Comparison of ENCODE assay signal across 9 cellular contexts in genomic region chr12:110284597-110284996, GRCh38. TPM values are rescaled to one million over a fixed set of nuclear protein-coding genes. Genes with fewer than 3 reads are reported as not detected.
DNase-seq lines count a peak whose midpoint lies in the region; ATAC-seq, FAIRE-seq and TF ChIP-seq lines count a peak whose summit lies in the region.
"Had no signal": no experiment of that assay in that cellular context is flagged by ENCODE, and none has a peak within 500 bp of the region (broad histone marks: within the 10 kb centered on the region; RNA-seq: fewer than 3 reads in every experiment).

No MANE protein-coding gene starts in this region.

- peak overlapping the region; percentile 75 to 88 for H3K4me3 Mint-ChIP-seq in activated T-cell treated with anti-CD3 and anti-CD28 coated beads, Interleukin-2, amount 50 U/mL, for 72 hours
- H3K4me3 Mint-ChIP-seq in activated CD4-positive, alpha-beta memory T cell treated with anti-CD3 and anti-CD28 coated beads, Interleukin-2, amount 10 ng/mL, durations not matched to agents 7 days and 5 days: peak overlapping the region; percentile 82

- no peak for ATAC-seq in activated T-cell treated with anti-CD3 and anti-CD28 coated beads, Interleukin-2, amount 50 U/mL, for 72 hours (replicated peaks in 1 of 2)
- ATAC-seq in gastroesophageal sphincter: no peak
- ATAC-seq in GM18868 (IDR thresholded peaks at IDR 0.05; ENCODE audit: unreplicated experiment): no peak

- CTCF ChIA-PET in activated CD4-positive, alpha-beta memory T cell treated with anti-CD3 and anti-CD28 coated beads, Interleukin-2, amount 10 ng/mL, durations not matched to agents 7 days and 5 days (lab: Charles Lee): interaction anchor here (0.6 to 1.7 kb wide), 3 partner anchors 10 to 291 kb away, joined by 3 to 4 read pairs (median 3); no protein-coding TSS in a partner anchor

- peaks cover 0 to 14% of the 10 kb centered on the region in 2 donors for H3K36me3 ChIP-seq in gastroesophageal sphincter
- H3K36me3 ChIP-seq in suprapubic skin: peaks cover 15% of the 10 kb centered on the region

- peak overlapping the region; percentile 11 to 91 for H3K4me3 ChIP-seq in gastroesophageal sphincter
- H3K4me3 ChIP-seq in suprapubic skin: peak overlapping the region; percentile 86

- TF ChIP-seq EP300 in gastroesophageal sphincter (IDR thresholded peaks at IDR 0.05) (no peak), suprapubic skin (IDR thresholded peaks at IDR 0.05) (no peak)

- H3K27ac ChIP-seq in gastroesophageal sphincter (peak overlapping the region in 2 of 4 donors; percentile 100), suprapubic skin (no peak overlapping the region)

- H3K27me3 Mint-ChIP-seq in activated T-cell treated with anti-CD3 and anti-CD28 coated beads, Interleukin-2, amount 50 U/mL, for 72 hours (ENCODE audit: low read depth): peaks cover 6% of the 10 kb centered on the region
- H3K27me3 Mint-ChIP-seq in activated CD4-positive, alpha-beta memory T cell treated with anti-CD3 and anti-CD28 coated beads, Interleukin-2, amount 10 ng/mL, durations not matched to agents 7 days and 5 days: peaks cover 5% of the 10 kb centered on the region

- FAIRE-seq in GM12891 (lab: Jason Lieb, UNC): no peak
- FAIRE-seq: TTC549 had no signal

- TF ChIP-seq CTCF in gastroesophageal sphincter (IDR thresholded peaks at IDR 0.05) (no peak), suprapubic skin (IDR thresholded peaks at IDR 0.05) (no peak)

- DNase-seq in activated T-cell treated with anti-CD3 and anti-CD28 coated beads, Interleukin-2, amount 50 U/mL, for 72 hours: no peak
- DNase-seq in activated T-cell treated with anti-CD3 and anti-CD28 coated beads, Interleukin-2, amount 50 U/mL, for 48 hours: no peak
- DNase-seq in activated CD4-positive, alpha-beta memory T cell treated with anti-CD3 and anti-CD28 coated beads, Interleukin-2, amount 10 ng/mL, durations not matched to agents 7 days and 5 days: no peak
- DNase-seq in suprapubic skin (ENCODE audit: low spot score in 2 of 2): no peak
- DNase-seq in stimulated activated CD4-positive, alpha-beta T cell treated with anti-CD3 and anti-CD28 coated beads, Interleukin-15, amount 100 ng/mL, for 24 hours: no peak
- no peak for DNase-seq in GM12891 (ENCODE audit: insufficient read length, low spot score)

- H3K9me3 Mint-ChIP-seq in activated T-cell treated with anti-CD3 and anti-CD28 coated beads, Interleukin-2, amount 50 U/mL, for 72 hours: no peaks in the 10 kb centered on the region
- no peaks in the 10 kb centered on the region for H3K9me3 Mint-ChIP-seq in activated CD4-positive, alpha-beta memory T cell treated with anti-CD3 and anti-CD28 coated beads, Interleukin-2, amount 10 ng/mL, durations not matched to agents 7 days and 5 days

- peaks cover 5 to 84% (median 26%) of the 10 kb centered on the region in 3 donors for H3K4me1 ChIP-seq in gastroesophageal sphincter
- peaks cover 69% of the 10 kb centered on the region for H3K4me1 ChIP-seq in suprapubic skin

- peak overlapping the region; percentile 79 for H3K27ac Mint-ChIP-seq in activated T-cell treated with anti-CD3 and anti-CD28 coated beads, Interleukin-2, amount 50 U/mL, for 72 hours
- H3K27ac Mint-ChIP-seq in activated CD4-positive, alpha-beta memory T cell treated with anti-CD3 and anti-CD28 coated beads, Interleukin-2, amount 10 ng/mL, durations not matched to agents 7 days and 5 days: peak overlapping the region; percentile 5

- H3K4me1 Mint-ChIP-seq in activated T-cell treated with anti-CD3 and anti-CD28 coated beads, Interleukin-2, amount 50 U/mL, for 72 hours (ENCODE audit: low read depth): peaks cover 77% of the 10 kb centered on the region
- H3K4me1 Mint-ChIP-seq in activated CD4-positive, alpha-beta memory T cell treated with anti-CD3 and anti-CD28 coated beads, Interleukin-2, amount 10 ng/mL, durations not matched to agents 7 days and 5 days: peaks cover 70% of the 10 kb centered on the region

- TF ChIP-seq POLR2A in gastroesophageal sphincter (IDR thresholded peaks at IDR 0.05) (no peak), suprapubic skin (IDR thresholded peaks at IDR 0.05) (no peak), GM12891 (IDR thresholded peaks at IDR 0.05; ENCODE audit: low read depth, low read length) (no peak)

- POLR2A ChIA-PET in activated CD4-positive, alpha-beta memory T cell treated with anti-CD3 and anti-CD28 coated beads, Interleukin-2, amount 10 ng/mL, durations not matched to agents 7 days and 5 days (lab: Charles Lee): interaction anchor here (0.8 to 2.4 kb wide), 4 partner anchors 12 to 183 kb away, joined by 3 to 11 read pairs (median 4); partner anchors contain the start of genes ARPC3 and GPN3

- H3K27me3 ChIP-seq in gastroesophageal sphincter (no peaks in the 10 kb centered on the region), suprapubic skin (no peaks in the 10 kb centered on the region)

- H3K9me3 ChIP-seq in gastroesophageal sphincter: no peaks in the 10 kb centered on the region
- H3K9me3 ChIP-seq in suprapubic skin: no peaks in the 10 kb centered on the region

- H3K36me3 Mint-ChIP-seq in activated T-cell treated with anti-CD3 and anti-CD28 coated beads, Interleukin-2, amount 50 U/mL, for 72 hours (ENCODE audit: insufficient read depth in 2 of 2): peaks cover 14 to 33% of the 10 kb centered on the region in 2 donors
- H3K36me3 Mint-ChIP-seq in activated CD4-positive, alpha-beta memory T cell treated with anti-CD3 and anti-CD28 coated beads, Interleukin-2, amount 10 ng/mL, durations not matched to agents 7 days and 5 days (ENCODE audit: low read depth): peaks cover 71% of the 10 kb centered on the region

TF ChIP-seq in GM12891, 5 proteins besides CTCF, POLR2A, EP300 and RAD21:
- no peak for TF ChIP-seq TAF1 (IDR thresholded peaks at IDR 0.05; ENCODE audit: low read depth, low read length)
- TF ChIP-seq POU2F2 (IDR thresholded peaks at IDR 0.05; ENCODE audit: low read depth, low read length): no peak
- no peak for TF ChIP-seq SPI1 (IDR thresholded peaks at IDR 0.05; ENCODE audit: low read depth, low read length)
- TF ChIP-seq POLR2AphosphoS5 (IDR thresholded peaks at IDR 0.05; ENCODE audit: low read depth, low read length): no peak
- TF ChIP-seq PAX5 (IDR thresholded peaks at IDR 0.05; ENCODE audit: insufficient read depth, low read length, severe bottlenecking): no peak

RNA-seq across cellular contexts. Expression of gene ATP2A2, which starts 3.5 kb away (rescaled TPM):
- 100 to 1,000 TPM; 106 to 127 TPM for total RNA-seq in activated T-cell treated with anti-CD3 and anti-CD28 coated beads, Interleukin-2, amount 50 U/mL, for 72 hours
- total RNA-seq in activated CD4-positive, alpha-beta memory T cell treated with anti-CD3 and anti-CD28 coated beads, Interleukin-2, amount 10 ng/mL, durations not matched to agents 7 days and 5 days: 100 to 1,000 TPM; 142 TPM
- total RNA-seq in gastroesophageal sphincter (100 to 1,000 TPM; 118 to 233 (median 163) TPM), suprapubic skin (100 to 1,000 TPM in 3 of 4 donors, 10 to 100 TPM in 1; 95.9 to 138 (median 118) TPM)
- polyA plus RNA-seq in GM12891 (2012; ENCODE audit: low read depth, missing spikeins): 60.1 TPM
